ENCODE assay signal across 8 cellular contexts in genomic region chr1:219927956-219928790, GRCh38. TPM values are rescaled to one million over a fixed set of nuclear protein-coding genes. Genes with fewer than 3 reads are reported as not detected.
DNase-seq lines count a peak whose midpoint lies in the region; ATAC-seq and TF ChIP-seq lines count a peak whose summit lies in the region.

TSS of gene SLC30A10 (minus strand) at chr1:219928557. CDS start at chr1:219928440, 117 bp downstream.

- H3K27ac Mint-ChIP-seq in activated CD4-positive, alpha-beta memory T cell treated with anti-CD3 and anti-CD28 coated beads for 36 hours = no peak within 1 kb of the TSS
- H3K27ac Mint-ChIP-seq in neural progenitor cell = no peak within 1 kb of the TSS

- no peaks in the 10 kb centered on the region for H3K4me1 ChIP-seq in neural progenitor cell

- H3K4me2 ChIP-seq in neural progenitor cell = peak within 1 kb of the TSS; percentile 82

- TF ChIP-seq CTCF in GM12872 (IDR thresholded peaks at IDR 0.05; ENCODE audit: insufficient read depth, low read depth, low read length) (0 out of 3 replicates have a peak, but pooled peaks have one; percentile 18), neural progenitor cell (IDR thresholded peaks at IDR 0.05) (peak; percentile 18)

- no peak within 1 kb of the TSS for H3K27ac ChIP-seq in neural progenitor cell

- no peaks in the 10 kb centered on the region for H4K20me1 ChIP-seq in neural progenitor cell (ENCODE audit: low read depth)

- no peaks in the 10 kb centered on the region for H3K36me3 Mint-ChIP-seq in activated CD4-positive, alpha-beta memory T cell treated with anti-CD3 and anti-CD28 coated beads for 36 hours
- H3K36me3 Mint-ChIP-seq in neural progenitor cell = no peaks in the 10 kb centered on the region

- H3K27me3 ChIP-seq in neural progenitor cell = peaks cover 45% of the 10 kb centered on the region

- no peaks in the 10 kb centered on the region for H3K9me3 ChIP-seq in neural progenitor cell (ENCODE audit: low read depth)

- no peaks in the 10 kb centered on the region for H3K79me2 ChIP-seq in neural progenitor cell (ENCODE audit: low read depth)

- H3F3A ChIP-seq in neural progenitor cell (ENCODE audit: low read depth) = peaks cover 6% of the 10 kb centered on the region

- H3K4me3 ChIP-seq in neural progenitor cell = peak within 1 kb of the TSS; percentile 53

- H3K4me1 Mint-ChIP-seq in activated CD4-positive, alpha-beta memory T cell treated with anti-CD3 and anti-CD28 coated beads for 36 hours (ENCODE audit: low read depth) = peaks cover 9% of the 10 kb centered on the region
- peaks cover 16% of the 10 kb centered on the region for H3K4me1 Mint-ChIP-seq in neural progenitor cell

- peak; percentile 13 for DNase-seq in activated CD4-positive, alpha-beta memory T cell treated with anti-CD3 and anti-CD28 coated beads for 36 hours
- DNase-seq in foreskin melanocyte (peak; percentile 9), neural progenitor cell (ENCODE audit: low spot score) (peak; percentile 77), AML-193 (lab: John Stamatoyannopoulos, UW) (no peak), NOMO-1 (lab: John Stamatoyannopoulos, UW; ENCODE audit: unreplicated experiment in 2 of 2) (no peak), superior temporal gyrus (ENCODE audit: extremely low spot score) (no peak)

- peak within 1 kb of the TSS; percentile 49 for H3K4me3 Mint-ChIP-seq in activated CD4-positive, alpha-beta memory T cell treated with anti-CD3 and anti-CD28 coated beads for 36 hours
- H3K4me3 Mint-ChIP-seq in neural progenitor cell = peak within 1 kb of the TSS; percentile 88

- peaks cover 29% of the 10 kb centered on the region for H3K27me3 Mint-ChIP-seq in activated CD4-positive, alpha-beta memory T cell treated with anti-CD3 and anti-CD28 coated beads for 36 hours
- H3K27me3 Mint-ChIP-seq in neural progenitor cell (ENCODE audit: insufficient read depth, low read depth) = peaks cover 23% of the 10 kb centered on the region

- no peaks in the 10 kb centered on the region for H3K36me3 ChIP-seq in neural progenitor cell

- H2AFZ ChIP-seq in neural progenitor cell (replicated peaks) = peak within 1 kb of the TSS; percentile 99

- CTCF ChIA-PET in activated CD4-positive, alpha-beta memory T cell treated with anti-CD3 and anti-CD28 coated beads for 36 hours (lab: Charles Lee) = no interaction called here

- H3K9me3 Mint-ChIP-seq in activated CD4-positive, alpha-beta memory T cell treated with anti-CD3 and anti-CD28 coated beads for 36 hours = no peaks in the 10 kb centered on the region
- H3K9me3 Mint-ChIP-seq in neural progenitor cell = no peaks in the 10 kb centered on the region

- POLR2A ChIA-PET in activated CD4-positive, alpha-beta memory T cell treated with anti-CD3 and anti-CD28 coated beads for 36 hours (lab: Charles Lee) = no interaction called here

- intact Hi-C loops in activated CD4-positive, alpha-beta memory T cell treated with anti-CD3 and anti-CD28 coated beads for 36 hours (cut with micrococcal nuclease) = no loop called here

- no peak within 1 kb of the TSS for H3K9ac ChIP-seq in neural progenitor cell

- peak; percentile 56 for ATAC-seq in HG02884 (IDR thresholded peaks at IDR 0.05; ENCODE audit: unreplicated experiment)

RNA-seq across cellular contexts. Expression of gene SLC30A10, which starts in this region (rescaled TPM):
- total RNA-seq in activated CD4-positive, alpha-beta memory T cell treated with anti-CD3 and anti-CD28 coated beads for 36 hours = not detected
- 0.09 and 0.19 TPM in 2 replicates for total RNA-seq in neural progenitor cell (ENCODE audit: low replicate concordance)

Comparison
In these comparisons a context has a peak if more than half of its experiments do, and no peak if none do; other contexts are left out.
1. Peak in DNase-seq in activated CD4-positive, alpha-beta memory T cell treated with anti-CD3 and anti-CD28 coated beads for 36 hours; RNA of the gene not detected or under 1 TPM.
2. Peak in DNase-seq, H3K4me3 ChIP-seq and H3K4me2 ChIP-seq in neural progenitor cell; RNA of the gene not detected or under 1 TPM.